ENCODE assay signal across 8 cellular contexts in the genomic region with DNA sequence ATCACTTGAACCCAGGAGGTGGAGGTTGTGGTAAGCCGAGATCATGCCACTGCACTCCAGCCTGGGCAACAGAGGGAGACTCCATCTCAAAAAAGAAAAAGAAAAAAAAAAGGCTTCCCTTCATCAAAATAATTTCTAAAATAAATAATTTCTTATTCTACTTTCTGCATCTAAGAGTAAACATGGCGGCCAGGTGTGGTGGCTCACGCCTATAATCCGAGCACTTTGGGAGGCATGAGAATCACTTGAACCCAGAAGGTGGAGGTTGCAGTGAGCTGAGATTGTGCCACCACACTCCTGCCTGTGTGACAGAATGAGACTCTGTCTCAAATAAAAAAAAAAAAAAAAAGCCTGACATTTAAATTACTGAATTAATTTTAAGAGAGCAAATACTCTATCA. TPM values are rescaled to one million over a fixed set of nuclear protein-coding genes. Genes with fewer than 3 reads are reported as not detected.
A peak's percentile ranks its signal among the peaks of the same experiment; 100 is the strongest.
DNase-seq lines count a peak whose midpoint lies in the region; ATAC-seq and TF ChIP-seq lines count a peak whose summit lies in the region.
"Not testable (repeated sequence)": the region's sequence is repeated elsewhere in the genome, so short reads cannot be mapped to it uniquely, and the experiment has no call there.

No MANE protein-coding gene starts in this region.

- H3K4me2 ChIP-seq in SU-DHL-6 (ENCODE audit: low read depth, low read length, poor library complexity, severe bottlenecking) = peak overlapping the region; percentile 100

- H3F3A ChIP-seq in SU-DHL-6 (ENCODE audit: insufficient read depth) = peaks cover 69% of the 10 kb centered on the region

- not testable (repeated sequence) for ATAC-seq in activated T-cell treated with anti-CD3 and anti-CD28 coated beads, Interleukin-2, amount 50 U/mL, for 72 hours (replicated peaks in 1 of 2); natural killer cell treated with Interleukin-12 subunit alpha and Interleukin-12 subunit beta and Interleukin-15 and Interleukin-18, amount 100 ng/mL, for 72 hours

- CTCF ChIA-PET in MCF 10A (lab: Yijun Ruan, JAX) = interaction anchor here (0.5 to 1.6 kb wide), 10 partner anchors 8 to 1109 kb away, joined by 3 to 6 read pairs (median 4); no protein-coding TSS in a partner anchor

- intact Hi-C loops in CD14-positive monocyte (cut with micrococcal nuclease) = loop anchor here (5.0 to 10.0 kb wide), 2 partner anchors 35 to 147 kb away; a partner anchor contains a TSS
- intact Hi-C loops in MCF 10A (cut with micrococcal nuclease) = loop anchor here (5.0 kb wide), 1 partner anchor 145 kb away; a partner anchor contains a TSS

- H3K4me3 ChIP-seq in HAP-1 = peak overlapping the region; percentile 64
- H3K4me3 ChIP-seq in SU-DHL-6 (ENCODE audit: insufficient read depth, low read length, poor library complexity, severe bottlenecking) = peak overlapping the region; percentile 99
- H3K4me3 ChIP-seq in fibroblast of the aortic adventitia (ENCODE audit: low read depth, low read length) = peak overlapping the region; percentile 44

- H3K4me1 ChIP-seq in HAP-1 = peaks cover 15% of the 10 kb centered on the region

- not testable (repeated sequence) for DNase-seq in CD14-positive monocyte (ENCODE audit: low spot score); HAP-1 (ENCODE audit: low spot score in 2 of 2); activated T-cell treated with anti-CD3 and anti-CD28 coated beads, Interleukin-2, amount 50 U/mL, for 72 hours; MCF 10A (ENCODE audit: unreplicated experiment); fibroblast of the aortic adventitia (ENCODE audit: low read depth); natural killer cell treated with Interleukin-12 subunit alpha and Interleukin-12 subunit beta and Interleukin-15 and Interleukin-18, amount 100 ng/mL, for 72 hours (ENCODE audit: low spot score)

- not testable (repeated sequence) for H3K27me3 ChIP-seq in HAP-1 (ENCODE audit: low read depth); SU-DHL-6 (ENCODE audit: low read length)

- H3K9me2 ChIP-seq in SU-DHL-6 (replicated peaks; ENCODE audit: insufficient read depth, low read length) = not testable (repeated sequence)

- not testable (repeated sequence) for H2AFZ ChIP-seq in SU-DHL-6 (ENCODE audit: low read depth, low read length, severe bottlenecking)

- not testable (repeated sequence) for H3K36me3 ChIP-seq in HAP-1 (replicated peaks)
- peaks cover 34% of the 10 kb centered on the region for H3K36me3 ChIP-seq in SU-DHL-6 (ENCODE audit: low read length)

- not testable (repeated sequence) for BruUV-seq in MCF 10A (replicated peaks; lab: Mats Ljungman, UMichigan)

- H4K20me1 ChIP-seq in SU-DHL-6 (ENCODE audit: low read depth, low read length) = not testable (repeated sequence)

- H3K4me1 Mint-ChIP-seq in CD14-positive monocyte = peaks cover 57% of the 10 kb centered on the region
- peaks cover 70% of the 10 kb centered on the region for H3K4me1 Mint-ChIP-seq in activated T-cell treated with anti-CD3 and anti-CD28 coated beads, Interleukin-2, amount 50 U/mL, for 72 hours (ENCODE audit: low read depth)
- H3K4me1 Mint-ChIP-seq in MCF 10A (ENCODE audit: insufficient read depth, unreplicated experiment) = peaks cover 36% of the 10 kb centered on the region
- peaks cover 47 to 58% of the 10 kb centered on the region in 2 donors for H3K4me1 Mint-ChIP-seq in natural killer cell treated with Interleukin-12 subunit alpha and Interleukin-12 subunit beta and Interleukin-15 and Interleukin-18, amount 100 ng/mL, for 72 hours (ENCODE audit: low read depth in 2 of 2)
- H3K4me1 Mint-ChIP-seq in stimulated activated naive CD8-positive, alpha-beta T cell treated with anti-CD3 and anti-CD28 coated beads, Interleukin-15, Interleukin-2, amounts not matched to agents 100 ng/mL and 50 ng/mL, for 24 hours (ENCODE audit: low read depth) = peaks cover 76% of the 10 kb centered on the region

- H3K9me3 ChIP-seq in HAP-1; SU-DHL-6 (ENCODE audit: insufficient read depth, low read length): not testable (repeated sequence)

- H3K4me3 Mint-ChIP-seq in CD14-positive monocyte (peak overlapping the region; percentile 57 to 95), MCF 10A (ENCODE audit: unreplicated experiment) (peak overlapping the region; percentile 91)
- peak overlapping the region; percentile 97 to 99 for H3K4me3 Mint-ChIP-seq in activated T-cell treated with anti-CD3 and anti-CD28 coated beads, Interleukin-2, amount 50 U/mL, for 72 hours
- H3K4me3 Mint-ChIP-seq in natural killer cell treated with Interleukin-12 subunit alpha and Interleukin-12 subunit beta and Interleukin-15 and Interleukin-18, amount 100 ng/mL, for 72 hours = peak overlapping the region; percentile 98
- H3K4me3 Mint-ChIP-seq in stimulated activated naive CD8-positive, alpha-beta T cell treated with anti-CD3 and anti-CD28 coated beads, Interleukin-15, Interleukin-2, amounts not matched to agents 100 ng/mL and 50 ng/mL, for 24 hours = peak overlapping the region; percentile 98

- H3K36me3 Mint-ChIP-seq in CD14-positive monocyte (peaks cover 64 to 66% of the 10 kb centered on the region in 2 donors), MCF 10A (ENCODE audit: insufficient read depth, unreplicated experiment) (peaks cover 17% of the 10 kb centered on the region)
- H3K36me3 Mint-ChIP-seq in activated T-cell treated with anti-CD3 and anti-CD28 coated beads, Interleukin-2, amount 50 U/mL, for 72 hours (ENCODE audit: insufficient read depth in 2 of 2) = peaks cover 10 to 24% of the 10 kb centered on the region in 2 donors
- not testable (repeated sequence) for H3K36me3 Mint-ChIP-seq in natural killer cell treated with Interleukin-12 subunit alpha and Interleukin-12 subunit beta and Interleukin-15 and Interleukin-18, amount 100 ng/mL, for 72 hours
- H3K36me3 Mint-ChIP-seq in stimulated activated naive CD8-positive, alpha-beta T cell treated with anti-CD3 and anti-CD28 coated beads, Interleukin-15, Interleukin-2, amounts not matched to agents 100 ng/mL and 50 ng/mL, for 24 hours (ENCODE audit: low read depth) = peaks cover 42% of the 10 kb centered on the region

- TF ChIP-seq CTCF in CD14-positive monocyte (IDR thresholded peaks at IDR 0.05); SU-DHL-6 (IDR thresholded peaks at IDR 0.05; ENCODE audit: insufficient read depth, low read length, poor library complexity, severe bottlenecking); MCF 10A (IDR thresholded peaks at IDR 0.05; ENCODE audit: unreplicated experiment); fibroblast of the aortic adventitia (IDR thresholded peaks at IDR 0.05; ENCODE audit: insufficient read depth, low read length): not testable (repeated sequence)

- peak overlapping the region; percentile 99 for H3K9ac ChIP-seq in SU-DHL-6 (ENCODE audit: low read length)

- POLR2A ChIA-PET in MCF 10A (lab: Yijun Ruan, JAX) = interaction anchor here (0.5 to 2.2 kb wide), 12 partner anchors 16 to 514 kb away, joined by 3 to 11 read pairs (median 4); no protein-coding TSS in a partner anchor

- peaks cover 78% of the 10 kb centered on the region for H3K79me2 ChIP-seq in SU-DHL-6 (ENCODE audit: insufficient read depth, low read length)

- peak overlapping the region; percentile 95 for H3K27ac ChIP-seq in SU-DHL-6 (ENCODE audit: low read depth, low read length)

- in situ Hi-C loops in HAP-1 (cut with MboI; ENCODE audit: low sequenced_read_pairs) = not testable (repeated sequence)

- H3K27me3 Mint-ChIP-seq in CD14-positive monocyte (ENCODE audit: low read depth in 3 of 3); activated T-cell treated with anti-CD3 and anti-CD28 coated beads, Interleukin-2, amount 50 U/mL, for 72 hours (ENCODE audit: low read depth); MCF 10A (ENCODE audit: insufficient read depth, unreplicated experiment); natural killer cell treated with Interleukin-12 subunit alpha and Interleukin-12 subunit beta and Interleukin-15 and Interleukin-18, amount 100 ng/mL, for 72 hours; stimulated activated naive CD8-positive, alpha-beta T cell treated with anti-CD3 and anti-CD28 coated beads, Interleukin-15, Interleukin-2, amounts not matched to agents 100 ng/mL and 50 ng/mL, for 24 hours: not testable (repeated sequence)

- peak overlapping the region in 6 of 7 donors; percentile 76 to 100 (median 86) for H3K27ac Mint-ChIP-seq in CD14-positive monocyte
- H3K27ac Mint-ChIP-seq in activated T-cell treated with anti-CD3 and anti-CD28 coated beads, Interleukin-2, amount 50 U/mL, for 72 hours = peak overlapping the region; percentile 76
- H3K27ac Mint-ChIP-seq in MCF 10A (ENCODE audit: low read depth, unreplicated experiment) = peak overlapping the region; percentile 46
- peak overlapping the region; percentile 89 to 100 for H3K27ac Mint-ChIP-seq in natural killer cell treated with Interleukin-12 subunit alpha and Interleukin-12 subunit beta and Interleukin-15 and Interleukin-18, amount 100 ng/mL, for 72 hours
- peak overlapping the region; percentile 68 for H3K27ac Mint-ChIP-seq in stimulated activated naive CD8-positive, alpha-beta T cell treated with anti-CD3 and anti-CD28 coated beads, Interleukin-15, Interleukin-2, amounts not matched to agents 100 ng/mL and 50 ng/mL, for 24 hours

- not testable (repeated sequence) for H3K9me3 Mint-ChIP-seq in CD14-positive monocyte; activated T-cell treated with anti-CD3 and anti-CD28 coated beads, Interleukin-2, amount 50 U/mL, for 72 hours; MCF 10A (ENCODE audit: unreplicated experiment); natural killer cell treated with Interleukin-12 subunit alpha and Interleukin-12 subunit beta and Interleukin-15 and Interleukin-18, amount 100 ng/mL, for 72 hours; stimulated activated naive CD8-positive, alpha-beta T cell treated with anti-CD3 and anti-CD28 coated beads, Interleukin-15, Interleukin-2, amounts not matched to agents 100 ng/mL and 50 ng/mL, for 24 hours

RNA-seq across cellular contexts. Expression of a gene that starts 3.3 kb away (rescaled TPM):
- 10 to 100 TPM; 46.8 to 78.9 TPM for polyA plus RNA-seq in CD14-positive monocyte
- total RNA-seq in activated T-cell treated with anti-CD3 and anti-CD28 coated beads, Interleukin-2, amount 50 U/mL, for 72 hours = 10 to 100 TPM; 39.1 to 46.0 TPM
- total RNA-seq in MCF 10A (2022) = 35.4 and 63.8 TPM in 2 replicates
- total RNA-seq in fibroblast of the aortic adventitia (ENCODE audit: low replicate concordance) = 29.5 and 29.7 TPM in 2 replicates
- 10 to 100 TPM; 37.7 to 42.7 TPM for total RNA-seq in natural killer cell treated with Interleukin-12 subunit alpha and Interleukin-12 subunit beta and Interleukin-15 and Interleukin-18, amount 100 ng/mL, for 72 hours

Comparison
In these comparisons a context has a peak if more than half of its experiments do, and no peak if none do; other contexts are left out.
1. H3K4me3 ChIP-seq: peak in every context shown above with its lines; median percentile 99 in SU-DHL-6; 64 in HAP-1; 44 in fibroblast of the aortic adventitia.